13 cellular contexts compared by ENCODE assay signal in genomic region chr19:794989-795658, GRCh38. TPM values are rescaled to one million over a fixed set of nuclear protein-coding genes. Genes with fewer than 3 reads are reported as not detected.
A peak's percentile ranks its signal among the peaks of the same experiment; 100 is the strongest.
DNase-seq lines count a peak whose midpoint lies in the region; ATAC-seq and TF ChIP-seq lines count a peak whose summit lies in the region.
"Had no signal": no experiment of that assay in that cellular context is flagged by ENCODE, and none has a peak within 500 bp of the region (broad histone marks: within the 10 kb centered on the region; RNA-seq: fewer than 3 reads in every experiment).

No MANE protein-coding gene starts in this region.

- H3K23ac ChIP-seq in IMR-90 (ENCODE audit: low read depth, low read length), result no peak overlapping the region

- TF ChIP-seq CTCF in IMR-90 (conservative IDR thresholded peaks at IDR 0.05; ENCODE audit: low read depth, low read length) (no peak), coronary artery (IDR thresholded peaks at IDR 0.05) (no peak), ovary (IDR thresholded peaks at IDR 0.05) (no peak)

- 86% methylated on average over 17 of the region's 32 CpGs; no CpG with 5 or more reads in 1 of the 2 experiments for WGBS in IMR-90 (ENCODE audit: extremely low coverage in 2 of 2, insufficient read length in 1 of 2), 2 experiments
- 78 to 89% (median 88%) methylated on average over 32 of the region's 32 CpGs for WGBS in ovary, 3 donors

- in situ Hi-C loops in IMR-90 (cut with MboI; ENCODE audit: low sequenced_read_pairs), result no loop called here

- intact Hi-C loops in IMR-90 (cut with micrococcal nuclease) (no loop called here), ovary (cut with DNase I) (loop anchor here in 2 of 4 donors (10.0 kb wide), 1 partner anchor 120 kb away; the partner anchor contains the start of genes KISS1R (in 2 of the 2) and R3HDM4 (in 2 of the 2))

- H3K4me1 ChIP-seq in IMR-90 (ENCODE audit: control insufficient read depth, insufficient read depth, low read length) (peaks cover 7% of the 10 kb centered on the region), ovary (ENCODE audit: insufficient read depth) (peaks cover 19% of the 10 kb centered on the region)

- H3K36me3 ChIP-seq in IMR-90 (ENCODE audit: control insufficient read depth, insufficient read depth, low read length) (peaks cover 11% of the 10 kb centered on the region), ovary (no peaks in the 10 kb centered on the region)

- TF ChIP-seq RAD21 in IMR-90 (IDR thresholded peaks at IDR 0.05; ENCODE audit: low read length), result no peak

- 0 out of 2 replicates have a peak overlapping the region, but pooled peaks have one; percentile 1 for H2AK5ac ChIP-seq in IMR-90 (ENCODE audit: low read depth, low read length)

- H3K4me3 ChIP-seq in IMR-90 (ENCODE audit: insufficient read depth, low read depth, low read length), result no peak overlapping the region
- peak overlapping the region; percentile 23 for H3K4me3 ChIP-seq in coronary artery
- H3K4me3 ChIP-seq in ovary, result no peak overlapping the region

- H3K56ac ChIP-seq in IMR-90 (ENCODE audit: extremely low read depth, insufficient read depth, low read length), result no peak overlapping the region

- peaks cover 0 to 3% of the 10 kb centered on the region in 2 experiments; a peak in 1 of 4 replicates for H3K79me1 ChIP-seq in IMR-90 (ENCODE audit: low read depth in 1 of 2, low read length in 2 of 2)

- no peak overlapping the region for H3K14ac ChIP-seq in IMR-90 (replicated peaks; ENCODE audit: low read depth, low read length)

- no peak overlapping the region for H2BK20ac ChIP-seq in IMR-90 (ENCODE audit: low read depth, low read length)

- H4K5ac ChIP-seq in IMR-90 (ENCODE audit: low read depth, low read length), result no peak overlapping the region

- H4K20me1 ChIP-seq in IMR-90 (ENCODE audit: insufficient read depth, low read length), result peaks cover 23% of the 10 kb centered on the region

- H4K8ac ChIP-seq in IMR-90 (ENCODE audit: low read depth in 2 of 2, low read length in 2 of 2), result no peak overlapping the region

- no peak overlapping the region for H3K9ac ChIP-seq in IMR-90 (ENCODE audit: low read depth, low read length)
- H3K9ac ChIP-seq: KMS-11 had no signal

- H3K4me2 ChIP-seq in IMR-90 (ENCODE audit: low read depth, low read length), result no peak overlapping the region
- H3K4me2 ChIP-seq: KMS-11 had no signal

- no peaks in the 10 kb centered on the region for H3K27me3 ChIP-seq in IMR-90 (ENCODE audit: control insufficient read depth, insufficient read depth, low read length)
- H3K27me3 ChIP-seq in ovary, result no peaks in the 10 kb centered on the region

- H3K9me3 ChIP-seq in IMR-90 (ENCODE audit: control insufficient read depth, insufficient read depth, low read length) (no peaks in the 10 kb centered on the region), ovary (no peaks in the 10 kb centered on the region)

- no peak overlapping the region for H2BK120ac ChIP-seq in IMR-90 (ENCODE audit: low read depth, low read length)

- dilution Hi-C loops in IMR-90 (cut with HindIII; ENCODE audit: low sequenced_read_pairs, unreplicated experiment), result no loop called here

- no peak overlapping the region for H2BK5ac ChIP-seq in IMR-90 (ENCODE audit: low read depth, low read length, poor library complexity, severe bottlenecking)

- no peak for ATAC-seq in IMR-90 (ENCODE audit: low read depth)
- ATAC-seq: left colon, PC-3 had no signal

- no peak for TF ChIP-seq EP300 in ovary (IDR thresholded peaks at IDR 0.05)

- DNase-seq in IMR-90, result no peak
- no peak for DNase-seq in coronary artery (ENCODE audit: low spot score)
- DNase-seq in ovary, result peak in 3 of 5 donors; percentile 60 to 75 (median 64)
- no peak for DNase-seq in OCI-M2 (lab: John Stamatoyannopoulos, UW; ENCODE audit: unreplicated experiment)
- no peak for DNase-seq in SK-N-DZ (ENCODE audit: low spot score)
- no peak for DNase-seq in activated CD4-positive, alpha-beta T cell treated with anti-CD3 and anti-CD28 coated beads, Interleukin-2, amount 50 U/mL, for 1 hour
- DNase-seq: activated T-cell treated with anti-CD3 and anti-CD28 coated beads, Interleukin-2, amount 50 U/mL, for 48 hours; foreskin melanocyte; PC-3; T-helper 9 cell had no signal

- no peak for TF ChIP-seq POLR2A in IMR-90 (IDR thresholded peaks at IDR 0.05; ENCODE audit: low read depth, low read length)
- TF ChIP-seq POLR2A in ovary (IDR thresholded peaks at IDR 0.05), result no peak

- no peak overlapping the region for H3K4ac ChIP-seq in IMR-90 (ENCODE audit: low read depth, low read length)

- peak overlapping the region; percentile 19 for H2AK9ac ChIP-seq in IMR-90 (replicated peaks; ENCODE audit: low read depth, low read length, poor library complexity)

- POLR2A ChIA-PET in IMR-90 (lab: Charles Lee; ENCODE audit: unreplicated experiment), result no interaction called here

- peaks cover 1% of the 10 kb centered on the region; the same call in 1 of the 2 replicates for H3K9me1 ChIP-seq in IMR-90 (ENCODE audit: insufficient read depth, low read length)

- CTCF ChIA-PET in IMR-90 (lab: Yijun Ruan, JAX), result no interaction called here

- no peak overlapping the region for H4K91ac ChIP-seq in IMR-90 (ENCODE audit: insufficient read depth, low read depth, low read length)

- H3K27ac ChIP-seq in IMR-90 (ENCODE audit: insufficient read depth, low read length) (no peak overlapping the region), coronary artery (peak overlapping the region in 1 of 2 donors; percentile 73), ovary (no peak overlapping the region)
- H3K27ac ChIP-seq: KMS-11 had no signal

- H2BK15ac ChIP-seq in IMR-90 (ENCODE audit: low read depth, low read length), result no peak overlapping the region

- BruUV-seq in IMR-90 (replicated peaks; lab: Mats Ljungman, UMichigan), result no TSS peak

- no peak overlapping the region for H2AFZ ChIP-seq in IMR-90 (replicated peaks; ENCODE audit: low read length, poor library complexity)

- H3K18ac ChIP-seq in IMR-90 (ENCODE audit: low read depth, low read length), result no peak overlapping the region

TF ChIP-seq in IMR-90, 13 proteins besides CTCF, POLR2A, EP300 and RAD21 (continues in another document):
- TF ChIP-seq CHD1 (IDR thresholded peaks at IDR 0.05; ENCODE audit: low read depth, low read length) (no peak), FOS (IDR thresholded peaks at IDR 0.05; ENCODE audit: low read depth, low read length) (no peak), CEBPB (IDR thresholded peaks at IDR 0.05; ENCODE audit: low read depth, low read length) (no peak), MAFK (IDR thresholded peaks at IDR 0.05; ENCODE audit: low read depth, low read length) (no peak), RCOR1 (IDR thresholded peaks at IDR 0.05; ENCODE audit: insufficient replicate concordance, low read length) (no peak), USF2 (IDR thresholded peaks at IDR 0.05; ENCODE audit: low read depth, low read length) (no peak)

RNA-seq across cellular contexts. Expression of gene PTBP1, which starts 2.1 kb away (rescaled TPM):
- total RNA-seq in IMR-90 (2012; rRNA removed), result 95.5 and 146 TPM in 2 replicates
- 269 and 483 TPM in 2 replicates for polyA plus RNA-seq in IMR-90 (2012; rRNA removed)
- 96.3 and 257 TPM in 2 replicates for polyA plus RNA-seq in IMR-90 (2012; cell fraction: cytosol; rRNA removed)
- polyA plus RNA-seq in IMR-90 (2012; cell fraction: nucleus; rRNA removed; ENCODE audit: low replicate concordance), result 324 and 629 TPM in 2 replicates
- 100 to 1,000 TPM in 6 of 7 donors, 10 to 100 TPM in 1; 73.4 to 312 (median 233) TPM for total RNA-seq in ovary
- 100 to 1,000 TPM in 1 of 2 donors, 10 to 100 TPM in 1; 94.4 to 112 TPM for polyA plus RNA-seq in ovary
- 295 and 360 TPM in 2 replicates for polyA plus RNA-seq in SK-N-DZ (2014; cell fraction: cytosol; rRNA removed)
- polyA plus RNA-seq in SK-N-DZ (2014; cell fraction: nucleus; rRNA removed), result 334 and 420 TPM in 2 replicates

RNA-seq across cellular contexts. Expression of gene PLPPR3, which starts 26.6 kb away (rescaled TPM):
- total RNA-seq in IMR-90 (2012; rRNA removed), result 0.36 and 0.56 TPM in 2 replicates
- 1.2 and 2.0 TPM in 2 replicates for polyA plus RNA-seq in IMR-90 (2012; rRNA removed)
- 1.0 and 4.3 TPM in 2 replicates for polyA plus RNA-seq in IMR-90 (2012; cell fraction: cytosol; rRNA removed)
- polyA plus RNA-seq in IMR-90 (2012; cell fraction: nucleus; rRNA removed; ENCODE audit: low replicate concordance), result 1.4 and 3.6 TPM in 2 replicates
- total RNA-seq in ovary, result 10 to 100 TPM in 1 of 7 donors, 1 to 10 TPM in 1, under 1 TPM in 3, not detected in 2; 0.36 to 11.4 (median 0.80) TPM
- under 1 TPM; 0.18 to 0.24 TPM for polyA plus RNA-seq in ovary
- polyA plus RNA-seq in SK-N-DZ (2014; cell fraction: cytosol; rRNA removed), result 153 and 228 TPM in 2 replicates
- polyA plus RNA-seq in SK-N-DZ (2014; cell fraction: nucleus; rRNA removed), result 134 and 172 TPM in 2 replicates
- total RNA-seq: left colon, PC-3 had no signal
- polyA plus RNA-seq: CD14-positive monocyte had no signal

RNA-seq across cellular contexts. Expression of gene AZU1, which starts 32.5 kb away (rescaled TPM):
- total RNA-seq in IMR-90 (2012; rRNA removed) (not detected in 2 replicates), ovary (1 to 10 TPM in 1 of 7 donors, not detected in 6; 1.0 TPM)
- polyA plus RNA-seq in IMR-90 (2012; rRNA removed) (0.12 TPM in 1 of 2 replicates, not detected in the other), ovary (under 1 TPM in 1 of 2 donors, not detected in 1; 0.11 TPM)
- 0.04 TPM in 1 of 2 replicates, not detected in the other for polyA plus RNA-seq in IMR-90 (2012; cell fraction: cytosol; rRNA removed)
- polyA plus RNA-seq in IMR-90 (2012; cell fraction: nucleus; rRNA removed; ENCODE audit: low replicate concordance), result 2.3 and 4.0 TPM in 2 replicates
- not detected in 2 replicates for polyA plus RNA-seq in SK-N-DZ (2014; cell fraction: cytosol; rRNA removed)
- 0.39 and 0.64 TPM in 2 replicates for polyA plus RNA-seq in SK-N-DZ (2014; cell fraction: nucleus; rRNA removed)
- total RNA-seq: left colon, PC-3 had no signal

RNA-seq across cellular contexts. Expression of gene MISP, which starts 44.2 kb away (rescaled TPM):
- total RNA-seq in IMR-90 (2012; rRNA removed) (not detected in 2 replicates), ovary (10 to 100 TPM in 1 of 7 donors, 1 to 10 TPM in 3, under 1 TPM in 3; 0.08 to 44.0 (median 1.4) TPM)
- polyA plus RNA-seq in IMR-90 (2012; rRNA removed) (0.03 TPM in 1 of 2 replicates, not detected in the other), ovary (under 1 TPM; 0.12 to 0.19 TPM)
- 0.02 TPM in 1 of 2 replicates, not detected in the other for polyA plus RNA-seq in IMR-90 (2012; cell fraction: cytosol; rRNA removed)
- 0.11 and 0.13 TPM in 2 replicates for polyA plus RNA-seq in IMR-90 (2012; cell fraction: nucleus; rRNA removed; ENCODE audit: low replicate concordance)
- polyA plus RNA-seq in SK-N-DZ (2014; cell fraction: cytosol; rRNA removed), result 0.59 and 1.8 TPM in 2 replicates
- polyA plus RNA-seq in SK-N-DZ (2014; cell fraction: nucleus; rRNA removed), result 0.09 TPM in 1 of 2 replicates, not detected in the other
- polyA plus RNA-seq: CD14-positive monocyte had no signal

RNA-seq across cellular contexts. Expression of gene PRTN3, which starts 45.7 kb away (rescaled TPM):
- total RNA-seq in IMR-90 (2012; rRNA removed) (not detected in 2 replicates), ovary (under 1 TPM in 1 of 7 donors, not detected in 6; 0.41 TPM)
- polyA plus RNA-seq in IMR-90 (2012; rRNA removed) (not detected in 2 replicates), ovary (not detected)
- polyA plus RNA-seq in IMR-90 (2012; cell fraction: cytosol; rRNA removed), result not detected in 2 replicates
- polyA plus RNA-seq in IMR-90 (2012; cell fraction: nucleus; rRNA removed; ENCODE audit: low replicate concordance), result not detected in 2 replicates
- polyA plus RNA-seq in SK-N-DZ (2014; cell fraction: cytosol; rRNA removed), result not detected in 2 replicates
- not detected in 2 replicates for polyA plus RNA-seq in SK-N-DZ (2014; cell fraction: nucleus; rRNA removed)
- total RNA-seq: left colon had no signal
- polyA plus RNA-seq: CD14-positive monocyte had no signal

Comparison
In these comparisons a context has a peak if more than half of its experiments do, and no peak if none do; other contexts are left out.
1. DNase-seq: peak in ovary (3 of 5); none in IMR-90 (single experiment), coronary artery (single experiment), OCI-M2 (single experiment), SK-N-DZ (single experiment) and activated CD4-positive, alpha-beta T cell treated with anti-CD3 and anti-CD28 coated beads, Interleukin-2, amount 50 U/mL, for 1 hour (single experiment).